In the genomic region with DNA sequence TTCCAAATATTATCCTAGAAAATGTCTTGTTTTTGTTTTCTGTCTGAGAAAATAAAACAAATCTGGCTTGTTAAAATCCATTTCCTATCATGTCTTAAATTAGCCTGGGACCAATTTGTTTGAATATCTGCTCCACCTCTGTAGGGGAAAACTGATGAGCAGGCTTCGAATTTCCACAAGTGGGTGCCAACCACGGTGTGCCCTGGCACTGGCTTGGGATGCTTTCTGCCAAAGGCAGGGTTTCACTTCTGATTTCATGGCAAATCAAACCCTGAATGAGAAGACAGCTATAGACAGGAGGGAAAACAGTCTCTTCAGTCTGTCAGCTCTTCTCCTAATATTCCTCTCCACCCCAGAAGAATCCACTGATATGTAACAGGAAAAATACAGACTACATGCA, we compare ENCODE assay signal across 30 cellular contexts. TPM values are rescaled to one million over a fixed set of nuclear protein-coding genes. Genes with fewer than 3 reads are reported as not detected.
"Had no signal": no experiment of that assay in that cellular context is flagged by ENCODE, and none has a peak within 500 bp of the region (broad histone marks: within the 10 kb centered on the region; RNA-seq: fewer than 3 reads in every experiment).

No MANE protein-coding gene starts in this region.

- H3K27me3 ChIP-seq: adrenal gland, body of pancreas had no signal

- H3K9me3 ChIP-seq: adrenal gland, body of pancreas had no signal

- H3K27ac ChIP-seq: adrenal gland, PC-9, RWPE1 had no signal

- ATAC-seq: activated CD8-positive, alpha-beta T cell treated with anti-CD3 and anti-CD28 coated beads for 36 hours; activated naive CD4-positive, alpha-beta T cell treated with anti-CD3 and anti-CD28 coated beads, Interleukin-2, amount 50 U/mL, for 72 hours; body of pancreas; K562; Right ventricle myocardium inferior had no signal

- H3K36me3 ChIP-seq: adrenal gland had no signal

- H2AFZ ChIP-seq: PC-9 had no signal

- DNase-seq: activated CD4-positive, alpha-beta T cell treated with anti-CD3 and anti-CD28 coated beads, Interleukin-2, amount 10 ng/mL, durations not matched to agents 24 days and 14 days; activated CD4-positive, alpha-beta T cell treated with anti-CD3 and anti-CD28 coated beads, Interleukin-2, amount 50 U/mL, for 4 hours; activated CD8-positive, alpha-beta T cell treated with anti-CD3 and anti-CD28 coated beads for 36 hours; activated gamma-delta T cell treated with Interleukin-2 at 50 U/mL for 16 hours; activated naive CD4-positive, alpha-beta T cell treated with anti-CD3 and anti-CD28 coated beads for 36 hours; activated T-cell treated with anti-CD3 and anti-CD28 coated beads, Interleukin-2, amount 50 U/mL, for 1 hour; adrenal gland; body of pancreas; central memory CD4-positive, alpha-beta T cell; NCI-H1092 treated with DMSO at 0.1 percent for 48 hours; NCI-H146; NCI-H187; NCI-H2029 treated with DMSO at 0.1 percent for 48 hours; NCI-H2171 treated with DMSO at 0.1 percent for 48 hours; NCI-H2227 treated with DMSO at 0.1 percent for 48 hours; NCI-H446; NCI-H510A treated with DMSO at 0.1 percent for 48 hours; NCI-H526 treated with DMSO at 0.1 percent for 48 hours; NCI-H774; PC-9; SIG-M5 had no signal

- FAIRE-seq: astrocyte, K562, RCC 7860, TTC549 had no signal

- H3K4me2 ChIP-seq: PC-9 had no signal

- H3K4me1 ChIP-seq: adrenal gland had no signal

- H3K4me3 ChIP-seq: adrenal gland, body of pancreas, K562, PC-9 had no signal

RNA-seq across cellular contexts. Expression of gene STAT4, which starts 33.7 kb away (rescaled TPM):
- total RNA-seq: K562, OCI-LY7, SK-MEL-5 had no signal
